ENCODE assay signal across 25 cellular contexts in genomic region chr12:45887544-45887943, GRCh38.
"Had no signal": no experiment of that assay in that cellular context is flagged by ENCODE, and none has a peak within 500 bp of the region (broad histone marks: within the 10 kb centered on the region; RNA-seq: fewer than 3 reads in every experiment).

No MANE protein-coding gene starts in this region.

- H3K36me3 ChIP-seq: ovary, prostate gland had no signal

- H3K27me3 ChIP-seq: heart right ventricle, left lung, neutrophil, ovary, right atrium auricular region, spleen had no signal

- H3K27ac Mint-ChIP-seq: activated naive CD4-positive, alpha-beta T cell treated with anti-CD3 and anti-CD28 coated beads for 36 hours; activated naive CD8-positive, alpha-beta T cell treated with anti-CD3 and anti-CD28 coated beads, Interleukin-2, amount 10 ng/mL, durations not matched to agents 7 days and 5 days; T-cell; type B pancreatic cell had no signal

- ATAC-seq: heart right ventricle, left lung, natural killer cell, T-cell had no signal

- H3K4me1 ChIP-seq: left lung, prostate gland, right atrium auricular region, spleen had no signal

- H3K4me3 Mint-ChIP-seq: activated naive CD4-positive, alpha-beta T cell treated with anti-CD3 and anti-CD28 coated beads for 36 hours; activated naive CD8-positive, alpha-beta T cell treated with anti-CD3 and anti-CD28 coated beads, Interleukin-2, amount 10 ng/mL, durations not matched to agents 7 days and 5 days; natural killer cell; T-cell; type B pancreatic cell had no signal

- DNase-seq: activated effector memory CD4-positive, alpha-beta T cell treated with Interleukin-2 at 50 U/mL for 16 hours; activated naive CD4-positive, alpha-beta T cell treated with anti-CD3 and anti-CD28 coated beads for 36 hours; activated naive CD8-positive, alpha-beta T cell treated with anti-CD3 and anti-CD28 coated beads, Interleukin-2, amount 10 ng/mL, durations not matched to agents 7 days and 5 days; activated T-cell treated with anti-CD3 and anti-CD28 coated beads, Interleukin-2, amount 50 U/mL, for 1 hour; amygdala; cerebellar nuclear complex; heart right ventricle; kidney glomerular epithelial cell; left lung; natural killer cell; ovary; spleen; stimulated activated CD4-positive, alpha-beta T cell treated with anti-CD3 and anti-CD28 coated beads, Interleukin-4, amount 100 ng/mL, for 1 hour; stimulated activated naive CD4-positive, alpha-beta T cell treated with Interleukin-2 at 50 U/mL for 16 hours; T-cell; T-helper 9 cell had no signal

- H3K27ac ChIP-seq: coronary artery, heart right ventricle, left lung, neutrophil, ovary, prostate gland, right atrium auricular region, spleen, thoracic aorta had no signal

- H3K27me3 Mint-ChIP-seq: activated naive CD8-positive, alpha-beta T cell treated with anti-CD3 and anti-CD28 coated beads, Interleukin-2, amount 10 ng/mL, durations not matched to agents 7 days and 5 days; T-cell; type B pancreatic cell had no signal

- H3K4me3 ChIP-seq: coronary artery, heart right ventricle, left lung, lung, ovary, prostate gland, right atrium auricular region, spleen, thoracic aorta had no signal

- H3K36me3 Mint-ChIP-seq: natural killer cell had no signal

- FAIRE-seq: bronchial epithelial cell, endometrium had no signal

- H3K9me3 Mint-ChIP-seq: natural killer cell, T-cell, type B pancreatic cell had no signal

- H3K9me3 ChIP-seq: neutrophil, ovary, prostate gland, right atrium auricular region, thoracic aorta had no signal
